25 cellular contexts compared by ENCODE assay signal in the genomic region with DNA sequence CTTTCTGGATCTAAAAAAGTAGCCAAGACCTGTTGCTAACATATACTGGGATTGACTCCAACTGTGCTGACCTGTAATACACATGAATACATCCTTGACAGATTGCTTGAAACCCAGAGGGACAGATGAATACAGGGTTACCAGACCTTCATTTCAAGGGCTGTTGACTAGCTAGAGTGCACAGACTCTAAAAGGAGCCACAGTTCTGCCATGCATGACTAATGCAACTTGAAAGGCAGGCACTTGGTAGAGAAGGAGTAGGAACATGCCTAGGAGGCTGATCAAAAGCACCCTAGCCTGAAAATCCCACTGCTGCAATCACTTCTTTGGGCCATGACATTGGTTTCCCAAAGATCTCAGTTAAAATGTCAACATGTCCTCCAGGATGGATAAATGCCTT.
A peak's percentile ranks its signal among the peaks of the same experiment; 100 is the strongest.
DNase-seq lines count a peak whose midpoint lies in the region; ATAC-seq lines count a peak whose summit lies in the region.
"Had no signal": no experiment of that assay in that cellular context is flagged by ENCODE, and none has a peak within 500 bp of the region (broad histone marks: within the 10 kb centered on the region; RNA-seq: fewer than 3 reads in every experiment).

No MANE protein-coding gene starts in this region.

- no peak overlapping the region for H3K4me3 ChIP-seq in BLaER1
- H3K4me3 ChIP-seq in mesodermal cell (ENCODE audit: extremely low read depth, insufficient read depth, low read length, poor library complexity, severe bottlenecking) = no peak overlapping the region
- H3K4me3 ChIP-seq in trophoblast cell (ENCODE audit: low read depth, low read length) = no peak overlapping the region
- H3K4me3 ChIP-seq: GM23338, HAP-1 had no signal

- H3K4me1 ChIP-seq in BLaER1 (peaks cover 9% of the 10 kb centered on the region), mesodermal cell (ENCODE audit: control insufficient read depth, insufficient read depth, low read length, poor library complexity, severe bottlenecking) (peaks cover 3% of the 10 kb centered on the region), trophoblast cell (ENCODE audit: control insufficient read depth in 1 of 2, insufficient read depth in 2 of 2, low read length in 2 of 2) (no peaks in the 10 kb centered on the region)
- H3K4me1 ChIP-seq: HAP-1 had no signal

- H4K20me1 ChIP-seq in BLaER1 = no peaks in the 10 kb centered on the region

- no peak overlapping the region for H3K18ac ChIP-seq in trophoblast cell (ENCODE audit: low read length)

- no peak for ATAC-seq in HG03520 (IDR thresholded peaks at IDR 0.05; ENCODE audit: unreplicated experiment)
- ATAC-seq: GM23338, PC-3 had no signal

- H2BK5ac ChIP-seq in trophoblast cell (ENCODE audit: low read depth, low read length, poor library complexity) = no peak overlapping the region

- H3K27me3 ChIP-seq in BLaER1 = peaks cover 94% of the 10 kb centered on the region
- H3K27me3 ChIP-seq in trophoblast cell (ENCODE audit: insufficient read depth, low read length) = no peaks in the 10 kb centered on the region

- H3K9ac ChIP-seq in BLaER1 (no peak overlapping the region), trophoblast cell (ENCODE audit: low read length) (no peak overlapping the region)
- H3K9ac ChIP-seq: KMS-11, SK-N-SH had no signal

- H3K79me1 ChIP-seq in trophoblast cell (ENCODE audit: low read length) = no peaks in the 10 kb centered on the region

- H2BK120ac ChIP-seq in trophoblast cell (ENCODE audit: insufficient read depth, low read length, poor library complexity) = no peak overlapping the region

- no peak overlapping the region for H4K91ac ChIP-seq in trophoblast cell (ENCODE audit: low read depth, low read length)

- no peak overlapping the region for H2AK5ac ChIP-seq in trophoblast cell (ENCODE audit: low read length)

- no peaks in the 10 kb centered on the region for H3K9me3 ChIP-seq in BLaER1
- H3K9me3 ChIP-seq in mesodermal cell (ENCODE audit: control insufficient read depth, low read length) = no peaks in the 10 kb centered on the region
- H3K9me3 ChIP-seq in trophoblast cell (ENCODE audit: insufficient read depth, low read depth, low read length) = no peaks in the 10 kb centered on the region
- H3K9me3 ChIP-seq: HAP-1, SK-N-SH had no signal

- no peak overlapping the region for H4K12ac ChIP-seq in trophoblast cell (ENCODE audit: low read depth, low read length)

- H3K27ac ChIP-seq in BLaER1 (no peak overlapping the region), mesodermal cell (ENCODE audit: low read depth, low read length, severe bottlenecking) (peak overlapping the region; percentile 16), trophoblast cell (ENCODE audit: low read depth, low read length) (no peak overlapping the region)
- H3K27ac ChIP-seq: KMS-11 had no signal

- no peak overlapping the region for H2BK12ac ChIP-seq in trophoblast cell (ENCODE audit: low read length)

- H3K36me3 ChIP-seq in BLaER1 = no peaks in the 10 kb centered on the region
- H3K36me3 ChIP-seq in mesodermal cell (ENCODE audit: control insufficient read depth, insufficient read depth, low read length) = no peaks in the 10 kb centered on the region
- no peaks in the 10 kb centered on the region for H3K36me3 ChIP-seq in trophoblast cell (ENCODE audit: control insufficient read depth in 1 of 2, insufficient read depth in 2 of 2, low read length in 2 of 2)
- H3K36me3 ChIP-seq: HAP-1 had no signal

- no peak overlapping the region for H3K4ac ChIP-seq in trophoblast cell (ENCODE audit: low read depth, low read length)

- no peak overlapping the region for H3K23ac ChIP-seq in trophoblast cell (ENCODE audit: low read length)

- H3K79me2 ChIP-seq in trophoblast cell (ENCODE audit: control insufficient read depth, insufficient read depth, low read length, poor library complexity) = no peaks in the 10 kb centered on the region

- H4K8ac ChIP-seq in trophoblast cell (ENCODE audit: low read depth, low read length) = no peak overlapping the region

- H2AFZ ChIP-seq in trophoblast cell (ENCODE audit: insufficient read depth, low read length, poor library complexity) = no peak overlapping the region
- H2AFZ ChIP-seq: GM23338 had no signal

- H3K14ac ChIP-seq in trophoblast cell (ENCODE audit: low read length) = no peak overlapping the region

- DNase-seq in NCI-H187 (lab: John Stamatoyannopoulos, UW) (peak; percentile 47 to 48), NCI-H69 (lab: John Stamatoyannopoulos, UW) (peak; percentile 65), NCI-H1105 treated with DMSO at 0.1 percent for 48 hours (lab: John Stamatoyannopoulos, UW) (no peak), trophoblast cell (no peak)
- DNase-seq: CD4-positive, CD25-positive, alpha-beta regulatory T cell; DMS79; EL; GDM1; HFFc6; NCI-H1048; NCI-H1417 treated with DMSO at 0.1 percent for 48 hours; NCI-H1694 treated with DMSO at 0.1 percent for 48 hours; NCI-H2107; NCI-H2227 treated with DMSO at 0.1 percent for 48 hours; NCI-H82; NK-92 treated with Interleukin-12 subunit alpha and Interleukin-12 subunit beta, amount 100 ng/mL, for 24 hours; PC-3; SK-N-SH; SW 1271 had no signal

- peak overlapping the region; percentile 9 for H3K4me2 ChIP-seq in BLaER1
- no peak overlapping the region for H3K4me2 ChIP-seq in trophoblast cell (ENCODE audit: low read length)
- H3K4me2 ChIP-seq: GM23338, KMS-11, SK-N-SH had no signal

Comparison
In these comparisons a context has a peak if more than half of its experiments do, and no peak if none do; other contexts are left out.
1. DNase-seq: peak in NCI-H187 (2 of 2) and NCI-H69 (single experiment); none in NCI-H1105 treated with DMSO at 0.1 percent for 48 hours (single experiment) and trophoblast cell (0 of 2).